1 cellular context compared by ENCODE assay signal in genomic region chr6:63565058-63565726, GRCh38.
TF ChIP-seq lines count a peak whose summit lies in the region.

No MANE protein-coding gene starts in this region.

TF ChIP-seq in HepG2, 621 proteins besides CTCF, POLR2A, EP300 and RAD21 (continued from another document and continues in another):
- TF ChIP-seq THRA (CRISPR knock-in tag; IDR thresholded peaks at IDR 0.05; ENCODE audit: borderline replicate concordance) (peak; percentile 88), ZNF280D (CRISPR knock-in tag; IDR thresholded peaks at IDR 0.05) (no peak), ZNF484 (CRISPR knock-in tag; IDR thresholded peaks at IDR 0.05; ENCODE audit: borderline replicate concordance, low read depth) (no peak), ZNF788 (CRISPR knock-in tag; IDR thresholded peaks at IDR 0.05; ENCODE audit: borderline replicate concordance) (no peak), ZNF350 (CRISPR knock-in tag; IDR thresholded peaks at IDR 0.05; ENCODE audit: borderline replicate concordance, low read depth) (no peak), ZFP82 (CRISPR knock-in tag; IDR thresholded peaks at IDR 0.05; ENCODE audit: borderline replicate concordance) (no peak), ZKSCAN8 (CRISPR knock-in tag; IDR thresholded peaks at IDR 0.05; ENCODE audit: borderline replicate concordance) (no peak), HOMEZ (CRISPR knock-in tag; IDR thresholded peaks at IDR 0.05; ENCODE audit: low read depth) (peak; percentile 84; the same call in 1 of the 2 replicates), ZNF562 (CRISPR knock-in tag; IDR thresholded peaks at IDR 0.05; ENCODE audit: borderline replicate concordance) (no peak), HNRNPH1 (optimal IDR thresholded peaks at IDR 0.05; ENCODE audit: low read depth, low read length) (no peak), ZFP37 (CRISPR knock-in tag; IDR thresholded peaks at IDR 0.05; ENCODE audit: borderline replicate concordance) (no peak), MTERF4 (CRISPR knock-in tag; IDR thresholded peaks at IDR 0.05) (no peak), ATF4 (CRISPR knock-in tag; IDR thresholded peaks at IDR 0.05) (no peak), KAT8 (CRISPR knock-in tag; IDR thresholded peaks at IDR 0.05) (peak; percentile 78; the same call in 1 of the 2 replicates), ZNF33B (CRISPR knock-in tag; IDR thresholded peaks at IDR 0.05) (no peak), ZNF780A (CRISPR knock-in tag; IDR thresholded peaks at IDR 0.05) (no peak), GATAD1 (CRISPR knock-in tag; IDR thresholded peaks at IDR 0.05) (0 out of 2 replicates have a peak, but pooled peaks have one; percentile 17), GLI4 (CRISPR knock-in tag; IDR thresholded peaks at IDR 0.05; ENCODE audit: borderline replicate concordance) (no peak), ZNF781 (CRISPR knock-in tag; IDR thresholded peaks at IDR 0.05; ENCODE audit: borderline replicate concordance, not compliant biosample characterization) (no peak), ZFP62 (CRISPR knock-in tag; IDR thresholded peaks at IDR 0.05) (no peak), ZNF724P (CRISPR knock-in tag; IDR thresholded peaks at IDR 0.05; ENCODE audit: borderline replicate concordance) (no peak), SKI (IDR thresholded peaks at IDR 0.05; ENCODE audit: partially characterized antibody) (no peak), ZBTB26 (CRISPR knock-in tag; IDR thresholded peaks at IDR 0.05; ENCODE audit: borderline replicate concordance) (no peak), ZNF770 (CRISPR knock-in tag; IDR thresholded peaks at IDR 0.05) (0 out of 2 replicates have a peak, but pooled peaks have one; percentile 7), IKZF1 (IDR thresholded peaks at IDR 0.05) (no peak), ZUFSP (CRISPR knock-in tag; IDR thresholded peaks at IDR 0.05; ENCODE audit: borderline replicate concordance) (no peak), ZNF441 (CRISPR knock-in tag; IDR thresholded peaks at IDR 0.05; ENCODE audit: borderline replicate concordance) (no peak), YEATS4 (CRISPR knock-in tag; IDR thresholded peaks at IDR 0.05; ENCODE audit: borderline replicate concordance) (no peak; the same call in 1 of the 2 replicates), ZBTB38 (CRISPR knock-in tag; IDR thresholded peaks at IDR 0.05) (no peak), RBM39 (IDR thresholded peaks at IDR 0.05; ENCODE audit: low read depth, low read length, poor library complexity, severe bottlenecking) (no peak), NFRKB (IDR thresholded peaks at IDR 0.05) (no peak), ZNF407 (CRISPR knock-in tag; IDR thresholded peaks at IDR 0.05; ENCODE audit: not compliant biosample characterization) (no peak), TCF7 (IDR thresholded peaks at IDR 0.05; ENCODE audit: low read depth) (0 out of 2 replicates have a peak, but pooled peaks have one; percentile 30), ZNF468 (CRISPR knock-in tag; IDR thresholded peaks at IDR 0.05) (no peak), EEA1 (CRISPR knock-in tag; IDR thresholded peaks at IDR 0.05; ENCODE audit: borderline replicate concordance) (no peak), NR3C1 (CRISPR knock-in tag; IDR thresholded peaks at IDR 0.05) (no peak), PTBP1 (IDR thresholded peaks at IDR 0.05; ENCODE audit: low read depth, low read length, poor library complexity, severe bottlenecking) (no peak), CENPBD1 (CRISPR knock-in tag; IDR thresholded peaks at IDR 0.05; ENCODE audit: borderline replicate concordance, low read depth) (no peak)
